ENCODE assay signal across 21 cellular contexts in the genomic region with DNA sequence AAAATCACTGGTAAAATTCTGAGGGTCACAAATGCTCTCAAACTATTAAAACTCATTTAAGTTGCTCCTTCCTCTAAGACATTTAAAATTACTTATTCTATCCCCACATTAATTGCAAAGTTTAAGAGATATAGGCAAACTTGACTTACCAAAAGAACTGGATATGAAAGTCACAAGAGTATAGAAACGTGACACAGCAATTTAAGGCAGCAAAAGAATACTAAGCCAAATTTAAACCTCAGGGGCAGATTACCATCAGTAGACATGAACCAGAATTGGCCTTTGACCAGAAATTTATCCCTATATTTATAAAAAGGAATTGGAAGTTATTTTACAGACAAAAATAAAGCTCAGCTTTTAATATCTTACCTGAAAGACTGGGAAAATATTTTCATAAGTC.
"Had no signal": no experiment of that assay in that cellular context is flagged by ENCODE, and none has a peak within 500 bp of the region (broad histone marks: within the 10 kb centered on the region; RNA-seq: fewer than 3 reads in every experiment).

No MANE protein-coding gene starts in this region.

- H3K9me3 ChIP-seq: neutrophil, psoas muscle, right lobe of liver, tibial artery, upper lobe of left lung, uterus had no signal

- DNase-seq: effector memory CD8-positive, alpha-beta T cell; foreskin keratinocyte; head of caudate nucleus; kidney glomerular epithelial cell; mesendoderm; naive B cell; psoas muscle; retina; right lobe of liver; stimulated activated CD4-positive, alpha-beta T cell treated with anti-CD3 and anti-CD28 coated beads, Interleukin-15, amount 100 ng/mL, for 24 hours; stimulated activated CD4-positive, alpha-beta T cell treated with anti-CD3 and anti-CD28 coated beads, Interleukin-1b, Interleukin-23, amount 100 ng/mL, for 48 hours; stimulated activated CD4-positive, alpha-beta T cell treated with anti-CD3 and anti-CD28 coated beads, Interleukin-4, amount 100 ng/mL, for 24 hours; tibial artery; upper lobe of left lung; uterus had no signal

- H3K4me3 ChIP-seq: hepatocyte, psoas muscle, right lobe of liver, tibial artery, upper lobe of left lung, uterus had no signal

- H3K9me3 Mint-ChIP-seq: dendritic cell treated with granulocyte-macrophage colony-stimulating factor and Interleukin-4, amounts not matched to agents 40 ng/mL and 50 ng/mL, for 4 days; effector memory CD8-positive, alpha-beta T cell; naive B cell; nephron; stimulated activated memory B cell treated with anti-CD40 and anti-IgM and Interleukin-4, amounts not matched to agents 10 μg/mL and 1 μg/mL and 100 μg/mL, for 72 hours; stimulated activated naive CD8-positive, alpha-beta T cell treated with anti-CD3 and anti-CD28 coated beads, Interleukin-15, Interleukin-2, amounts not matched to agents 100 ng/mL and 50 ng/mL, for 24 hours had no signal

- H3K27ac Mint-ChIP-seq: dendritic cell treated with granulocyte-macrophage colony-stimulating factor and Interleukin-4, amounts not matched to agents 40 ng/mL and 50 ng/mL, for 4 days; naive B cell; nephron; stimulated activated memory B cell treated with anti-CD40 and anti-IgM and Interleukin-4, amounts not matched to agents 10 μg/mL and 1 μg/mL and 100 μg/mL, for 72 hours; stimulated activated naive CD8-positive, alpha-beta T cell treated with anti-CD3 and anti-CD28 coated beads, Interleukin-15, Interleukin-2, amounts not matched to agents 100 ng/mL and 50 ng/mL, for 24 hours had no signal

- H3K79me2 ChIP-seq: hepatocyte had no signal

- H3K36me3 ChIP-seq: uterus had no signal

- H3K4me2 ChIP-seq: hepatocyte had no signal

- H3K27ac ChIP-seq: foreskin keratinocyte, hepatocyte, neutrophil, psoas muscle, right lobe of liver, tibial artery, upper lobe of left lung, uterus had no signal

- H3K4me3 Mint-ChIP-seq: dendritic cell treated with granulocyte-macrophage colony-stimulating factor and Interleukin-4, amounts not matched to agents 40 ng/mL and 50 ng/mL, for 4 days; effector memory CD8-positive, alpha-beta T cell; naive B cell; nephron; stimulated activated memory B cell treated with anti-CD40 and anti-IgM and Interleukin-4, amounts not matched to agents 10 μg/mL and 1 μg/mL and 100 μg/mL, for 72 hours; stimulated activated naive CD8-positive, alpha-beta T cell treated with anti-CD3 and anti-CD28 coated beads, Interleukin-15, Interleukin-2, amounts not matched to agents 100 ng/mL and 50 ng/mL, for 24 hours had no signal

- H3K27me3 Mint-ChIP-seq: dendritic cell treated with granulocyte-macrophage colony-stimulating factor and Interleukin-4, amounts not matched to agents 40 ng/mL and 50 ng/mL, for 4 days; effector memory CD8-positive, alpha-beta T cell; naive B cell; stimulated activated memory B cell treated with anti-CD40 and anti-IgM and Interleukin-4, amounts not matched to agents 10 μg/mL and 1 μg/mL and 100 μg/mL, for 72 hours; stimulated activated naive CD8-positive, alpha-beta T cell treated with anti-CD3 and anti-CD28 coated beads, Interleukin-15, Interleukin-2, amounts not matched to agents 100 ng/mL and 50 ng/mL, for 24 hours had no signal

- H3K27me3 ChIP-seq: foreskin keratinocyte, hepatocyte, neutrophil, right lobe of liver, tibial artery, upper lobe of left lung, uterus had no signal

- H2AFZ ChIP-seq: hepatocyte had no signal

- ATAC-seq: effector memory CD8-positive, alpha-beta T cell; foreskin keratinocyte; psoas muscle; right lobe of liver; stimulated activated memory B cell treated with anti-CD40 and anti-IgM and Interleukin-4, amounts not matched to agents 10 μg/mL and 1 μg/mL and 100 μg/mL, for 72 hours had no signal

- H3K4me1 ChIP-seq: foreskin keratinocyte, psoas muscle, right lobe of liver, tibial artery, upper lobe of left lung, uterus had no signal

- H3K4me1 Mint-ChIP-seq: naive B cell; nephron; stimulated activated memory B cell treated with anti-CD40 and anti-IgM and Interleukin-4, amounts not matched to agents 10 μg/mL and 1 μg/mL and 100 μg/mL, for 72 hours had no signal
